In genomic region chr11:43278302-43278956, GRCh38 we compare ENCODE assay signal across 8 cellular contexts. TPM values are rescaled to one million over a fixed set of nuclear protein-coding genes. Genes with fewer than 3 reads are reported as not detected.
DNase-seq lines count a peak whose midpoint lies in the region; ATAC-seq and TF ChIP-seq lines count a peak whose summit lies in the region.

No MANE protein-coding gene starts in this region.

- TF ChIP-seq CTCF in glutamatergic neuron (IDR thresholded peaks at IDR 0.05; ENCODE audit: partially characterized antibody, unreplicated experiment): peak; percentile 35

- no peak overlapping the region for H3K4me3 Mint-ChIP-seq in glutamatergic neuron (ENCODE audit: unreplicated experiment)
- H3K4me3 Mint-ChIP-seq in naive thymus-derived CD4-positive, alpha-beta T cell: no peak overlapping the region

- intact Hi-C loops in naive thymus-derived CD4-positive, alpha-beta T cell (cut with micrococcal nuclease): loop anchor here in 1 of 2 donors (1.0 kb wide), 1 partner anchor 508 kb away; no protein-coding TSS in a partner anchor

- no peaks in the 10 kb centered on the region for H3K36me3 ChIP-seq in naive thymus-derived CD4-positive, alpha-beta T cell (ENCODE audit: control insufficient read depth in 2 of 3, insufficient read depth in 3 of 3, low read length in 3 of 3)

- no peaks in the 10 kb centered on the region for H3K4me1 ChIP-seq in naive thymus-derived CD4-positive, alpha-beta T cell (ENCODE audit: control insufficient read depth in 2 of 2, insufficient read depth in 2 of 2, low read length in 2 of 2)

- H3K27me3 ChIP-seq in naive thymus-derived CD4-positive, alpha-beta T cell (ENCODE audit: control insufficient read depth in 2 of 2, insufficient read depth in 2 of 2, low read length in 2 of 2): no peaks in the 10 kb centered on the region

- no peak overlapping the region for H3K27ac Mint-ChIP-seq in glutamatergic neuron (ENCODE audit: unreplicated experiment)
- no peak overlapping the region for H3K27ac Mint-ChIP-seq in naive thymus-derived CD4-positive, alpha-beta T cell

- H3K9me3 Mint-ChIP-seq in glutamatergic neuron (ENCODE audit: unreplicated experiment): no peaks in the 10 kb centered on the region
- H3K9me3 Mint-ChIP-seq in naive thymus-derived CD4-positive, alpha-beta T cell: peaks cover 0 to 7% (median 4%) of the 10 kb centered on the region in 11 donors

- DNase-seq in EH (ENCODE audit: low read depth) (peak; percentile 46), RPMI8226 (peak; percentile 34), glutamatergic neuron (no peak), GOT3 (lab: John Stamatoyannopoulos, UW) (no peak)
- DNase-seq in naive thymus-derived CD4-positive, alpha-beta T cell: no peak

- H3K27ac ChIP-seq in naive thymus-derived CD4-positive, alpha-beta T cell (ENCODE audit: low read depth, low read length): no peak overlapping the region

- H3K4me1 Mint-ChIP-seq in glutamatergic neuron (ENCODE audit: low read depth, unreplicated experiment): peaks cover 1% of the 10 kb centered on the region
- H3K4me1 Mint-ChIP-seq in naive thymus-derived CD4-positive, alpha-beta T cell: no peaks in the 10 kb centered on the region

- CTCF ChIA-PET in naive thymus-derived CD4-positive, alpha-beta T cell (lab: Charles Lee): interaction anchor here (1.2 kb wide), 1 partner anchor 11 kb away, joined by 3 read pairs; no protein-coding TSS in a partner anchor

- H3K27me3 Mint-ChIP-seq in glutamatergic neuron (ENCODE audit: unreplicated experiment): no peaks in the 10 kb centered on the region
- H3K27me3 Mint-ChIP-seq in naive thymus-derived CD4-positive, alpha-beta T cell: peaks cover 0 to 22% (median 13%) of the 10 kb centered on the region in 5 donors

- ATAC-seq in HG03442 (IDR thresholded peaks at IDR 0.05; ENCODE audit: unreplicated experiment): peak; percentile 66
- no peak for ATAC-seq in GM18909 (IDR thresholded peaks at IDR 0.05; ENCODE audit: poor library complexity, unreplicated experiment)
- no peak for ATAC-seq in GM19324 (IDR thresholded peaks at IDR 0.05; ENCODE audit: low FRiP score, unreplicated experiment)
- ATAC-seq in naive thymus-derived CD4-positive, alpha-beta T cell: no peak

- POLR2A ChIA-PET in naive thymus-derived CD4-positive, alpha-beta T cell (lab: Charles Lee): no interaction called here

- no peak overlapping the region for H3K4me3 ChIP-seq in naive thymus-derived CD4-positive, alpha-beta T cell (ENCODE audit: low read length)

- no peaks in the 10 kb centered on the region for H3K9me3 ChIP-seq in naive thymus-derived CD4-positive, alpha-beta T cell (ENCODE audit: control insufficient read depth in 2 of 3, low read length in 3 of 3)

- H3K36me3 Mint-ChIP-seq in glutamatergic neuron (ENCODE audit: unreplicated experiment): peaks cover 5% of the 10 kb centered on the region
- peaks cover 0 to 4% (median 0%) of the 10 kb centered on the region in 5 donors for H3K36me3 Mint-ChIP-seq in naive thymus-derived CD4-positive, alpha-beta T cell

RNA-seq across cellular contexts. Expression of gene API5, which starts 33.4 kb away (rescaled TPM):
- total RNA-seq in glutamatergic neuron (ENCODE audit: unreplicated experiment): 101 TPM
- total RNA-seq in naive thymus-derived CD4-positive, alpha-beta T cell: 100 to 1,000 TPM in 1 of 5 experiments, 10 to 100 TPM in 4; 59.8 to 138 (median 91.2) TPM
- 100 to 1,000 TPM; 132 to 137 TPM for polyA plus RNA-seq in naive thymus-derived CD4-positive, alpha-beta T cell

Comparison
In these comparisons a context has a peak if more than half of its experiments do, and no peak if none do; other contexts are left out.
1. DNase-seq: peak in EH (single experiment) and RPMI8226 (single experiment); none in glutamatergic neuron (single experiment), GOT3 (single experiment) and naive thymus-derived CD4-positive, alpha-beta T cell (0 of 9).